24 cellular contexts compared by ENCODE assay signal in genomic region chr2:3188405-3188946, GRCh38.
"Had no signal": no experiment of that assay in that cellular context is flagged by ENCODE, and none has a peak within 500 bp of the region (broad histone marks: within the 10 kb centered on the region; RNA-seq: fewer than 3 reads in every experiment).

No MANE protein-coding gene starts in this region.

- H3K4me1 Mint-ChIP-seq: activated B cell treated with CpG ODN at 0.5 μM for 24 hours; activated naive CD8-positive, alpha-beta T cell treated with anti-CD3 and anti-CD28 coated beads, Interleukin-2, amount 10 ng/mL, durations not matched to agents 7 days and 5 days; activated T-helper 17 cell treated with anti-CD3 and anti-CD28 coated beads, Interleukin-2, amount 50 U/mL, for 72 hours; endodermal cell; stimulated activated effector memory CD8-positive, alpha-beta T cell treated with anti-CD3 and anti-CD28 coated beads, Interleukin-12 subunit alpha, Interleukin-12 subunit beta, amount 100 ng/mL, for 72 hours had no signal

- H3K27me3 ChIP-seq: brain microvascular endothelial cell, neutrophil, ovary, right lobe of liver, thyroid gland had no signal

- H3K27me3 Mint-ChIP-seq: activated B cell treated with CpG ODN at 0.5 μM for 24 hours; activated CD8-positive, alpha-beta T cell treated with anti-CD3 and anti-CD28 coated beads for 36 hours; activated naive CD8-positive, alpha-beta T cell treated with anti-CD3 and anti-CD28 coated beads, Interleukin-2, amount 10 ng/mL, durations not matched to agents 7 days and 5 days; activated T-helper 17 cell treated with anti-CD3 and anti-CD28 coated beads, Interleukin-2, amount 50 U/mL, for 72 hours; memory B cell; naive thymus-derived CD8-positive, alpha-beta T cell; progenitor cell of endocrine pancreas; stimulated activated naive CD8-positive, alpha-beta T cell treated with anti-CD3 and anti-CD28 coated beads, Interleukin-15, Interleukin-2, amounts not matched to agents 100 ng/mL and 50 ng/mL, for 24 hours had no signal

- FAIRE-seq: astrocyte, keratinocyte had no signal

- H3K9me3 Mint-ChIP-seq: activated B cell treated with CpG ODN at 0.5 μM for 24 hours; activated CD8-positive, alpha-beta T cell treated with anti-CD3 and anti-CD28 coated beads for 36 hours; activated naive CD8-positive, alpha-beta T cell treated with anti-CD3 and anti-CD28 coated beads, Interleukin-2, amount 10 ng/mL, durations not matched to agents 7 days and 5 days; activated T-cell treated with anti-CD3 and anti-CD28 coated beads, Interleukin-2, amount 50 U/mL, for 4 hours; activated T-helper 17 cell treated with anti-CD3 and anti-CD28 coated beads, Interleukin-2, amount 50 U/mL, for 72 hours; endodermal cell; memory B cell; naive thymus-derived CD8-positive, alpha-beta T cell; stimulated activated effector memory CD8-positive, alpha-beta T cell treated with anti-CD3 and anti-CD28 coated beads, Interleukin-12 subunit alpha, Interleukin-12 subunit beta, amount 100 ng/mL, for 72 hours; stimulated activated naive CD8-positive, alpha-beta T cell treated with anti-CD3 and anti-CD28 coated beads, Interleukin-15, Interleukin-2, amounts not matched to agents 100 ng/mL and 50 ng/mL, for 24 hours had no signal

- H3K27ac ChIP-seq: brain microvascular endothelial cell, neutrophil, ovary, right lobe of liver, thyroid gland had no signal

- H3K4me1 ChIP-seq: right lobe of liver had no signal

- H3K36me3 ChIP-seq: ovary had no signal

- H3K27ac Mint-ChIP-seq: activated CD8-positive, alpha-beta T cell treated with anti-CD3 and anti-CD28 coated beads for 36 hours; activated naive CD8-positive, alpha-beta T cell treated with anti-CD3 and anti-CD28 coated beads, Interleukin-2, amount 10 ng/mL, durations not matched to agents 7 days and 5 days; activated T-helper 17 cell treated with anti-CD3 and anti-CD28 coated beads, Interleukin-2, amount 50 U/mL, for 72 hours; stimulated activated effector memory CD8-positive, alpha-beta T cell treated with anti-CD3 and anti-CD28 coated beads, Interleukin-12 subunit alpha, Interleukin-12 subunit beta, amount 100 ng/mL, for 72 hours; stimulated activated naive CD8-positive, alpha-beta T cell treated with anti-CD3 and anti-CD28 coated beads, Interleukin-15, Interleukin-2, amounts not matched to agents 100 ng/mL and 50 ng/mL, for 24 hours had no signal

- DNase-seq: activated B cell treated with CpG ODN at 0.5 μM for 24 hours; activated CD4-positive, alpha-beta T cell treated with anti-CD3 and anti-CD28 coated beads, Interleukin-2, amount 50 U/mL, for 1 hour; activated CD8-positive, alpha-beta T cell treated with anti-CD3 and anti-CD28 coated beads for 36 hours; activated naive CD8-positive, alpha-beta T cell treated with anti-CD3 and anti-CD28 coated beads, Interleukin-2, amount 10 ng/mL, durations not matched to agents 7 days and 5 days; activated T-cell treated with anti-CD3 and anti-CD28 coated beads, Interleukin-2, amount 50 U/mL, for 4 hours; brain microvascular endothelial cell; endodermal cell; foreskin fibroblast; left colon; ovary; stimulated activated CD4-positive, alpha-beta T cell treated with anti-CD3 and anti-CD28 coated beads, Interleukin-4, amount 100 ng/mL, for 24 hours; thyroid gland had no signal

- ATAC-seq: activated CD8-positive, alpha-beta T cell treated with anti-CD3 and anti-CD28 coated beads for 36 hours; activated T-cell treated with anti-CD3 and anti-CD28 coated beads, Interleukin-2, amount 50 U/mL, for 4 hours; activated T-helper 17 cell treated with anti-CD3 and anti-CD28 coated beads, Interleukin-2, amount 50 U/mL, for 72 hours; esophagus mucosa; left colon; naive thymus-derived CD8-positive, alpha-beta T cell; SK-N-SH treated with all-trans-retinoic acid at 6 μM for 48 hours; stimulated activated effector memory CD8-positive, alpha-beta T cell treated with anti-CD3 and anti-CD28 coated beads, Interleukin-12 subunit alpha, Interleukin-12 subunit beta, amount 100 ng/mL, for 72 hours had no signal

- H3K9me3 ChIP-seq: neutrophil, ovary, right lobe of liver, thyroid gland had no signal

- H3K4me3 ChIP-seq: ovary, right lobe of liver, thyroid gland had no signal

- H3K4me3 Mint-ChIP-seq: activated B cell treated with CpG ODN at 0.5 μM for 24 hours; activated CD8-positive, alpha-beta T cell treated with anti-CD3 and anti-CD28 coated beads for 36 hours; activated naive CD8-positive, alpha-beta T cell treated with anti-CD3 and anti-CD28 coated beads, Interleukin-2, amount 10 ng/mL, durations not matched to agents 7 days and 5 days; activated T-cell treated with anti-CD3 and anti-CD28 coated beads, Interleukin-2, amount 50 U/mL, for 4 hours; activated T-helper 17 cell treated with anti-CD3 and anti-CD28 coated beads, Interleukin-2, amount 50 U/mL, for 72 hours; endodermal cell; memory B cell; naive thymus-derived CD8-positive, alpha-beta T cell; stimulated activated effector memory CD8-positive, alpha-beta T cell treated with anti-CD3 and anti-CD28 coated beads, Interleukin-12 subunit alpha, Interleukin-12 subunit beta, amount 100 ng/mL, for 72 hours; stimulated activated naive CD8-positive, alpha-beta T cell treated with anti-CD3 and anti-CD28 coated beads, Interleukin-15, Interleukin-2, amounts not matched to agents 100 ng/mL and 50 ng/mL, for 24 hours had no signal
